12 cellular contexts compared by ENCODE assay signal in the genomic region with DNA sequence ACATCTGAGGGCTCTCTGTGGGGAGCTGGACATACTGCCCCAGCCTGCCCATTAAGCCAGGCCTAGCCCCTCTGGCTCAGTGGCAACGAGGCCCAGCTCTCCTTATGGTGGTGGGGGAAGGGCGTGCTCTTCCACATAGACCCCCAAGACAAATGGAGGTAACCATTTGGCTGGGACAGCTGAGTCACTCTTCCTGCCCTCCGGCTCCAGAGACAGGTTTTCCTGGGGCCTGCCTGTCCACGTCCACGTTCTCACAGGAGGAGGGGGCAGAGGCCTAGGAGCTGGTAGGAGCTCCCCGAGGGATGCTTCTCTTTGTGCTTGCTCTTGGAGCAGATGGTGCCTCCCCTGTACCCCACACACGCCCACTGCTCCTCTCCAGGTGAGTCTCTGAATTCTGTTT.
"Had no signal": no experiment of that assay in that cellular context is flagged by ENCODE, and none has a peak within 500 bp of the region (broad histone marks: within the 10 kb centered on the region; RNA-seq: fewer than 3 reads in every experiment).

No MANE protein-coding gene starts in this region.

- H3K4me1 Mint-ChIP-seq: activated naive CD4-positive, alpha-beta T cell treated with anti-CD3 and anti-CD28 coated beads, Interleukin-2, amount 10 ng/mL, durations not matched to agents 7 days and 5 days; immature natural killer cell had no signal

- H3K9me3 ChIP-seq: testis had no signal

- H3K27ac ChIP-seq: testis had no signal

- H3K4me3 ChIP-seq: testis had no signal

- DNase-seq: activated CD4-positive, CD25-positive, alpha-beta regulatory T cell treated with anti-CD3 and anti-CD28 coated beads, Interleukin-2, amount 50 U/mL, for 72 hours; activated naive CD4-positive, alpha-beta T cell treated with anti-CD3 and anti-CD28 coated beads, Interleukin-2, amount 10 ng/mL, durations not matched to agents 7 days and 5 days; activated T-cell treated with anti-CD3 and anti-CD28 coated beads for 4 hours; foreskin fibroblast; head of caudate nucleus; immature natural killer cell; T-helper 1 cell; testis had no signal

- H3K27ac Mint-ChIP-seq: activated naive CD4-positive, alpha-beta T cell treated with anti-CD3 and anti-CD28 coated beads, Interleukin-2, amount 10 ng/mL, durations not matched to agents 7 days and 5 days; immature natural killer cell; stimulated activated memory B cell treated with anti-CD40 and anti-IgM and Interleukin-4, amounts not matched to agents 10 μg/mL and 1 μg/mL and 100 μg/mL, for 72 hours had no signal

- ATAC-seq: SK-N-SH treated with all-trans-retinoic acid at 6 μM for 48 hours; stimulated activated memory B cell treated with anti-CD40 and anti-IgM and Interleukin-4, amounts not matched to agents 10 μg/mL and 1 μg/mL and 100 μg/mL, for 72 hours had no signal

- H3K4me3 Mint-ChIP-seq: activated naive CD4-positive, alpha-beta T cell treated with anti-CD3 and anti-CD28 coated beads, Interleukin-2, amount 10 ng/mL, durations not matched to agents 7 days and 5 days; immature natural killer cell; stimulated activated memory B cell treated with anti-CD40 and anti-IgM and Interleukin-4, amounts not matched to agents 10 μg/mL and 1 μg/mL and 100 μg/mL, for 72 hours had no signal

- FAIRE-seq: astrocyte, endometrium had no signal

- H3K4me1 ChIP-seq: testis had no signal

- H3K27me3 ChIP-seq: testis had no signal
